In the genomic region with DNA sequence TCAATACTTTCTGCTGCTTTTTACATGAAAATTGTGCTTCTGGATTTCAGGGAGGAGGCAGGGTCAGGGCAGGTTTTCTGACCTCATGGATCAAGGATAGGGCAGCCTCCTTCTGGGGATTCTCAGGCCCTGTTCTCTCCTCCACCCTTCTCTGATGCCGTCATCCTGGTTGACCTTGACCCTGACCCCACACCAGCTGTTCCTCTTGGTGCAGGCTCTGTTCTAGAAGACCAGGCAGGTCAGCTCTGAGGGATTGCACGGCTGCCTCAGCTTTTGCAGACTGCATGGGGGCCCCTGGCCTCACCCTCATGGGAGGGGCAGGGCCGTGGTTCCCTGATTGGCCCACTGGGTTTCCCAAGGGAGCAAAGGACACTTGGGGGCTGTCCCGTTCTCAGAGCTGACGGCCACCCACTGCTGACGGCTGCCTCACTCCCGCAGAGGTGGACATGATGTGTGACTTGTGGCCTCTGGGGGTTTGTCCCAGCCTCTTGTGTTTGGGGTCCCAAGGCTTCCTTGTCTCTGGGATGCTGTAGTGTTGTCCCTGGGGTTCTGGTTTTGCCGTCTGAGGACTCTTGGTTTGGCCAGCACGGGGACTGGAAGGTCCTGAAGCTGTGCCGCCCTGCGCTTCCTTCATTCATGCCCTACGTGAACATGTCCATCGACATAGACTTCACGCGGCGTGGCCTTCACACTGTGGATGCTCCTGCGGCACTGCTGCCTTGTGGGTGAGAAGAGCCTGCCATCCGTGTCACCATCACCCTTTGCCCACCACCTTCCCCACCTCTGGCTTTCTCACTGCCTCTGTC, we compare ENCODE assay signal across 27 cellular contexts.
"Had no signal": no experiment of that assay in that cellular context is flagged by ENCODE, and none has a peak within 500 bp of the region (broad histone marks: within the 10 kb centered on the region; RNA-seq: fewer than 3 reads in every experiment).

No MANE protein-coding gene starts in this region.

- H3K9ac ChIP-seq: SK-N-SH had no signal

- H3K4me2 ChIP-seq: SK-N-SH had no signal

- H3K36me3 ChIP-seq: adrenal gland, right atrium auricular region had no signal

- H3K9me3 Mint-ChIP-seq: activated CD4-positive, alpha-beta T cell treated with anti-CD3 and anti-CD28 coated beads, Interleukin-2, amount 10 ng/mL, durations not matched to agents 7 days and 5 days; activated CD8-positive, alpha-beta T cell treated with anti-CD3 and anti-CD28 coated beads for 36 hours; activated naive CD4-positive, alpha-beta T cell treated with anti-CD3 and anti-CD28 coated beads, Interleukin-2, amount 50 U/mL, for 72 hours; activated T-cell treated with anti-CD3 and anti-CD28 coated beads, Interleukin-2, amount 50 U/mL, for 72 hours; brain; effector memory CD8-positive, alpha-beta T cell; nephron progenitor cell; stimulated activated naive CD8-positive, alpha-beta T cell treated with anti-CD3 and anti-CD28 coated beads, Interleukin-15, Interleukin-2, amounts not matched to agents 100 ng/mL and 50 ng/mL, for 24 hours had no signal

- H3K4me1 ChIP-seq: adrenal gland, ascending aorta, foreskin keratinocyte, heart right ventricle, left lung, pancreas, right atrium auricular region had no signal

- H3K27me3 ChIP-seq: adrenal gland, ascending aorta, cardiac muscle cell, foreskin keratinocyte, heart right ventricle, left lung, pancreas, right atrium auricular region had no signal

- H3K4me3 Mint-ChIP-seq: activated CD4-positive, alpha-beta T cell treated with anti-CD3 and anti-CD28 coated beads, Interleukin-2, amount 10 ng/mL, durations not matched to agents 7 days and 5 days; activated CD8-positive, alpha-beta T cell treated with anti-CD3 and anti-CD28 coated beads for 36 hours; activated T-cell treated with anti-CD3 and anti-CD28 coated beads, Interleukin-2, amount 50 U/mL, for 72 hours; brain; effector memory CD8-positive, alpha-beta T cell; nephron progenitor cell; stimulated activated naive CD8-positive, alpha-beta T cell treated with anti-CD3 and anti-CD28 coated beads, Interleukin-15, Interleukin-2, amounts not matched to agents 100 ng/mL and 50 ng/mL, for 24 hours; T-helper 17 cell had no signal

- H3K27ac Mint-ChIP-seq: activated CD4-positive, alpha-beta T cell treated with anti-CD3 and anti-CD28 coated beads, Interleukin-2, amount 10 ng/mL, durations not matched to agents 7 days and 5 days; activated CD8-positive, alpha-beta T cell treated with anti-CD3 and anti-CD28 coated beads for 36 hours; activated naive CD4-positive, alpha-beta T cell treated with anti-CD3 and anti-CD28 coated beads, Interleukin-2, amount 50 U/mL, for 72 hours; activated T-cell treated with anti-CD3 and anti-CD28 coated beads, Interleukin-2, amount 50 U/mL, for 72 hours; effector memory CD8-positive, alpha-beta T cell; nephron progenitor cell; stimulated activated naive CD8-positive, alpha-beta T cell treated with anti-CD3 and anti-CD28 coated beads, Interleukin-15, Interleukin-2, amounts not matched to agents 100 ng/mL and 50 ng/mL, for 24 hours; T-helper 17 cell had no signal

- H3K27ac ChIP-seq: adrenal gland, ascending aorta, cardiac muscle cell, foreskin keratinocyte, heart right ventricle, left lung, pancreas, right atrium auricular region, thoracic aorta had no signal

- H3K9me2 ChIP-seq: SK-N-SH had no signal

- DNase-seq: activated CD4-positive, alpha-beta T cell treated with anti-CD3 and anti-CD28 coated beads for 1 hour; activated CD4-positive, alpha-beta T cell treated with anti-CD3 and anti-CD28 coated beads, Interleukin-2, amount 10 ng/mL, durations not matched to agents 7 days and 5 days; activated CD8-positive, alpha-beta T cell treated with anti-CD3 and anti-CD28 coated beads for 36 hours; activated naive CD4-positive, alpha-beta T cell; activated T-cell treated with anti-CD3 and anti-CD28 coated beads, Interleukin-2, amount 50 U/mL, for 72 hours; adrenal gland; cortex of kidney; effector memory CD8-positive, alpha-beta T cell; foreskin keratinocyte; kidney glomerular epithelial cell; left lung; nephron progenitor cell; pancreas; SK-N-SH; stimulated activated CD4-positive, alpha-beta T cell treated with anti-CD3 and anti-CD28 coated beads, Interleukin-4, amount 100 ng/mL, for 1 hour; T-helper 17 cell; T1000; trophoblast cell had no signal

- H3K4me3 ChIP-seq: adrenal gland, ascending aorta, cardiac muscle cell, heart right ventricle, left lung, mucosa of descending colon, pancreas, right atrium auricular region, thoracic aorta had no signal

- H3K9me3 ChIP-seq: adrenal gland, ascending aorta, heart right ventricle, left lung, mucosa of descending colon, pancreas, right atrium auricular region, SK-N-SH, thoracic aorta had no signal

- H3K27me3 Mint-ChIP-seq: activated CD4-positive, alpha-beta T cell treated with anti-CD3 and anti-CD28 coated beads, Interleukin-2, amount 10 ng/mL, durations not matched to agents 7 days and 5 days; activated CD8-positive, alpha-beta T cell treated with anti-CD3 and anti-CD28 coated beads for 36 hours; brain; effector memory CD8-positive, alpha-beta T cell; stimulated activated naive CD8-positive, alpha-beta T cell treated with anti-CD3 and anti-CD28 coated beads, Interleukin-15, Interleukin-2, amounts not matched to agents 100 ng/mL and 50 ng/mL, for 24 hours; T-helper 17 cell had no signal

- ATAC-seq: activated CD8-positive, alpha-beta T cell treated with anti-CD3 and anti-CD28 coated beads for 36 hours; activated naive CD4-positive, alpha-beta T cell treated with anti-CD3 and anti-CD28 coated beads, Interleukin-2, amount 50 U/mL, for 72 hours; activated T-cell treated with anti-CD3 and anti-CD28 coated beads, Interleukin-2, amount 50 U/mL, for 72 hours; effector memory CD8-positive, alpha-beta T cell; foreskin keratinocyte; left lung; mucosa of descending colon; pancreas; T-helper 17 cell had no signal

- H3K4me1 Mint-ChIP-seq: activated CD4-positive, alpha-beta T cell treated with anti-CD3 and anti-CD28 coated beads, Interleukin-2, amount 10 ng/mL, durations not matched to agents 7 days and 5 days; brain had no signal
